In genomic region chr17:17896746-17897145, GRCh38 we compare ENCODE assay signal across 25 cellular contexts. TPM values are rescaled to one million over a fixed set of nuclear protein-coding genes. Genes with fewer than 3 reads are reported as not detected.
DNase-seq lines count a peak whose midpoint lies in the region; ATAC-seq, FAIRE-seq and TF ChIP-seq lines count a peak whose summit lies in the region.
"Had no signal": no experiment of that assay in that cellular context is flagged by ENCODE, and none has a peak within 500 bp of the region (broad histone marks: within the 10 kb centered on the region; RNA-seq: fewer than 3 reads in every experiment).

No MANE protein-coding gene starts in this region.

- H3K4me3 Mint-ChIP-seq in Caco-2 (ENCODE audit: unreplicated experiment) (no peak overlapping the region), CD14-positive monocyte (no peak overlapping the region)
- H3K4me3 Mint-ChIP-seq: CD8-positive, alpha-beta T cell; IgD-negative memory B cell; T-cell had no signal

- H3K27ac ChIP-seq in GM12878 (ENCODE audit: control insufficient read depth, insufficient read depth) (no peak overlapping the region; the same call in 1 of the 2 replicates), kidney (ENCODE audit: low read depth in 2 of 2, low read length in 2 of 2) (no peak overlapping the region)
- H3K27ac ChIP-seq: GM23248, SJSA1 had no signal

- H2AFZ ChIP-seq in GM12878 (ENCODE audit: control insufficient read depth, low read depth, low read length): no peak overlapping the region
- H2AFZ ChIP-seq: GM23248 had no signal

- RAD21 ChIA-PET in GM12878 (lab: Charles Lee; ENCODE audit: unreplicated experiment): interaction anchor here (0.7 to 2.1 kb wide), 5 partner anchors 8 to 137 kb away, joined by 3 to 16 read pairs (median 7); no protein-coding TSS in a partner anchor

- in situ Hi-C loops in GM12878 (cut with MboI): no loop called here

- TF ChIP-seq CTCF in Caco-2 (IDR thresholded peaks at IDR 0.05; ENCODE audit: insufficient read depth in 1 of 2, low read depth in 1 of 2, low read length in 1 of 2, severe bottlenecking in 1 of 2, unreplicated experiment in 1 of 2): no peak
- TF ChIP-seq CTCF in GM12878 (IDR thresholded peaks at IDR 0.05 in 2 of 3, conservative IDR thresholded peaks at IDR 0.05 in 1 of 3; ENCODE audit: control insufficient read depth in 2 of 3, extremely low read depth in 1 of 3, insufficient read depth in 1 of 3, low read depth in 3 of 3, low read length in 3 of 3): no peak
- TF ChIP-seq CTCF in kidney (IDR thresholded peaks at IDR 0.05; ENCODE audit: borderline replicate concordance, extremely low read depth, insufficient read depth): no peak
- TF ChIP-seq CTCF in CD14-positive monocyte (IDR thresholded peaks at IDR 0.05): no peak

- FAIRE-seq in GM12878 (lab: Jason Lieb, UNC) (no peak), kidney (lab: Jason Lieb, UNC) (no peak)

- H3K4me1 Mint-ChIP-seq in Caco-2 (ENCODE audit: low read depth, unreplicated experiment) (peaks cover 13% of the 10 kb centered on the region), CD14-positive monocyte (peaks cover 22% of the 10 kb centered on the region)

- H3K36me3 ChIP-seq in Caco-2 (ENCODE audit: control insufficient read depth, insufficient read depth, low read length) (peaks cover 1% of the 10 kb centered on the region), GM12878 (ENCODE audit: control insufficient read depth in 2 of 2, insufficient read depth in 2 of 2, low read length in 1 of 2) (no peaks in the 10 kb centered on the region; a peak in 2 of 4 replicates), kidney (ENCODE audit: control insufficient read depth in 1 of 2, insufficient read depth in 2 of 2, low read length in 2 of 2) (peaks cover 8 to 24% of the 10 kb centered on the region in 2 donors)

- H4K20me1 ChIP-seq in GM12878 (ENCODE audit: control insufficient read depth, insufficient read depth): no peaks in the 10 kb centered on the region

- H3K9me3 ChIP-seq in Caco-2 (no peaks in the 10 kb centered on the region), GM12878 (replicated peaks; ENCODE audit: control insufficient read depth, insufficient read depth, low read length) (no peaks in the 10 kb centered on the region), kidney (ENCODE audit: control insufficient read depth in 1 of 2, low read length in 2 of 2) (no peaks in the 10 kb centered on the region)
- H3K9me3 ChIP-seq: SJSA1 had no signal

- SMC1A ChIA-PET in GM12878 (lab: Charles Lee; ENCODE audit: uncharacterized antibody, unreplicated experiment): interaction anchor here (0.7 to 2.9 kb wide), 11 partner anchors 7 to 137 kb away, joined by 3 to 27 read pairs (median 4); no protein-coding TSS in a partner anchor

- H3K9ac ChIP-seq in GM12878 (ENCODE audit: control insufficient read depth, insufficient read depth, low read length): no peak overlapping the region
- no peak overlapping the region for H3K9ac ChIP-seq in kidney (ENCODE audit: low read length in 2 of 2)
- H3K9ac ChIP-seq: GM23248 had no signal

- CTCF ChIA-PET in Caco-2 (lab: Charles Lee): interaction anchor here (0.6 to 1.2 kb wide), 2 partner anchors 22 to 131 kb away, joined by 3 to 4 read pairs; no protein-coding TSS in a partner anchor
- CTCF ChIA-PET in GM12878 (lab: Yijun Ruan, JAX): interaction anchor here (0.9 to 2.1 kb wide), 4 partner anchors 22 to 137 kb away, joined by 3 to 22 read pairs (median 6); no protein-coding TSS in a partner anchor

- peak overlapping the region; percentile 5 for H3K27ac Mint-ChIP-seq in Caco-2 (ENCODE audit: unreplicated experiment)
- no peak overlapping the region for H3K27ac Mint-ChIP-seq in CD14-positive monocyte
- H3K27ac Mint-ChIP-seq: CD8-positive, alpha-beta T cell; IgD-negative memory B cell; T-cell had no signal

- H3K4me3 ChIP-seq in Caco-2 (ENCODE audit: low read depth, low read length) (no peak overlapping the region), GM12878 (0 out of 2 replicates have a peak overlapping the region, but pooled peaks have one; percentile 6), kidney (ENCODE audit: low read length in 2 of 2) (no peak overlapping the region)
- H3K4me3 ChIP-seq: GM23248, SJSA1 had no signal

- POLR2A ChIA-PET in Caco-2 (lab: Charles Lee) (no interaction called here), GM12878 (lab: Charles Lee) (no interaction called here)

- H3K36me3 Mint-ChIP-seq in Caco-2 (ENCODE audit: insufficient read depth, unreplicated experiment) (peaks cover 22% of the 10 kb centered on the region), CD14-positive monocyte (peaks cover 64 to 74% of the 10 kb centered on the region in 2 donors)

- ATAC-seq in HG03175 (IDR thresholded peaks at IDR 0.05; ENCODE audit: unreplicated experiment) (peak; percentile 39), GM12878 (peak; percentile 18; the same call in 1 of the 3 replicates), HG03280 (IDR thresholded peaks at IDR 0.05; ENCODE audit: unreplicated experiment) (no peak)
- ATAC-seq: CD8-positive, alpha-beta T cell; T-cell had no signal

- H3K27me3 ChIP-seq in Caco-2 (replicated peaks; ENCODE audit: control insufficient read depth, insufficient read depth, low read length) (no peaks in the 10 kb centered on the region), GM12878 (replicated peaks in 1 of 2; ENCODE audit: control insufficient read depth in 2 of 2, insufficient read depth in 2 of 2, low read length in 1 of 2) (no peaks in the 10 kb centered on the region)
- H3K27me3 ChIP-seq: SJSA1 had no signal

- no peaks in the 10 kb centered on the region for H3K27me3 Mint-ChIP-seq in Caco-2 (ENCODE audit: insufficient read depth, unreplicated experiment)
- H3K27me3 Mint-ChIP-seq in CD14-positive monocyte (ENCODE audit: low read depth in 3 of 3): peaks cover 0 to 2% (median 0%) of the 10 kb centered on the region in 3 donors
- H3K27me3 Mint-ChIP-seq: IgD-negative memory B cell, T-cell had no signal

- BruUV-seq in Caco-2 (replicated peaks; lab: Mats Ljungman, UMichigan): no TSS peak
- no TSS peak for BruUV-seq in GM12878 (replicated peaks; lab: Mats Ljungman, UMichigan)

- peak overlapping the region; percentile 65 for H3K4me2 ChIP-seq in GM12878 (ENCODE audit: control insufficient read depth, insufficient read depth)

- no peaks in the 10 kb centered on the region for H3K79me2 ChIP-seq in GM12878 (ENCODE audit: control insufficient read depth, insufficient read depth, low read length)

- TF ChIP-seq EP300 in GM12878 (IDR thresholded peaks at IDR 0.05; ENCODE audit: borderline replicate concordance in 1 of 2, control insufficient read depth in 1 of 2, low read depth in 2 of 2, low read length in 2 of 2): no peak

- WGBS in GM12878 (ENCODE audit: insufficient coverage, insufficient replicate concordance, low lambda C conversion rate, missing lambda C conversion rate): 97% methylated on average over 8 of the region's 8 CpGs

- no peaks in the 10 kb centered on the region for H3K9me3 Mint-ChIP-seq in Caco-2 (ENCODE audit: unreplicated experiment)
- H3K9me3 Mint-ChIP-seq in CD14-positive monocyte: no peaks in the 10 kb centered on the region
- H3K9me3 Mint-ChIP-seq: CD8-positive, alpha-beta T cell; IgD-negative memory B cell; T-cell had no signal

- TF ChIP-seq RAD21 in GM12878 (IDR thresholded peaks at IDR 0.05; ENCODE audit: insufficient read depth, low read depth, low read length): no peak

- intact Hi-C loops in Caco-2 (cut with micrococcal nuclease; ENCODE audit: unreplicated experiment) (no loop called here), GM12878 (cut with micrococcal nuclease; ENCODE audit: unreplicated experiment) (loop anchor here (2.0 kb wide), 1 partner anchor 22 kb away; no protein-coding TSS in a partner anchor), kidney (cut with DNase I) (loop anchor here (10.0 kb wide), 1 partner anchor 138 kb away; the partner anchor contains the start of genes ATPAF2 and GID4), CD14-positive monocyte (cut with micrococcal nuclease) (no loop called here)

- DNase-seq in Caco-2 (no peak), GM12878 (ENCODE audit: low read depth, low spot score) (no peak), kidney (peak; percentile 54), Ammon's horn (ENCODE audit: low spot score) (no peak), NCI-H524 treated with DMSO at 0.1 percent for 48 hours (lab: John Stamatoyannopoulos, UW) (no peak), CD14-positive monocyte (ENCODE audit: low spot score) (no peak)
- DNase-seq: C1 segment of cervical spinal cord; CD8-positive, alpha-beta T cell; DMS 273 treated with DMSO at 0.1 percent for 48 hours; DMS79; EL; GDM1; GM23248; H7; NCI-H1105; NCI-H1436 treated with DMSO at 0.1 percent for 48 hours; NCI-H187 treated with DMSO at 0.1 percent for 48 hours; NCI-H524; NCI-H82; Right ventricle myocardium superior; T-cell had no signal

- TF ChIP-seq POLR2A in GM12878 (IDR thresholded peaks at IDR 0.05; ENCODE audit: low read depth, low read length): no peak

- H3K4me1 ChIP-seq in Caco-2: peaks cover 22% of the 10 kb centered on the region
- peaks cover 29% of the 10 kb centered on the region for H3K4me1 ChIP-seq in GM12878 (ENCODE audit: control insufficient read depth, insufficient read depth, low read length)
- peaks cover 8% of the 10 kb centered on the region in 2 donors for H3K4me1 ChIP-seq in kidney (ENCODE audit: control insufficient read depth in 1 of 2, insufficient read depth in 1 of 2, low read depth in 1 of 2, low read length in 2 of 2)

TF ChIP-seq in GM12878, 131 proteins besides CTCF, POLR2A, EP300 and RAD21 (continues in another document):
- no peak for TF ChIP-seq BHLHE40 (IDR thresholded peaks at IDR 0.05; ENCODE audit: borderline replicate concordance in 1 of 2, low read depth in 2 of 2, low read length in 1 of 2)
- no peak for TF ChIP-seq TARDBP (IDR thresholded peaks at IDR 0.05; ENCODE audit: borderline replicate concordance)
- TF ChIP-seq SREBF2 (IDR thresholded peaks at IDR 0.05; ENCODE audit: low read length): no peak

RNA-seq across cellular contexts. Expression of gene SREBF1, which starts 60.0 kb away (rescaled TPM):
- total RNA-seq in Caco-2 (2022) (109 and 118 TPM in 2 replicates), GM12878 (2014; rRNA removed) (34.3 and 40.7 TPM in 2 replicates), GM12878 (2014; rRNA removed; fragmentation: Illumina TruSeq; extraction: Trizol) (22.0 and 24.7 TPM in 2 replicates), GM12878 (2021) (84.6 and 86.3 TPM in 2 replicates), kidney (48.3 TPM)
- total RNA-seq in GM12878 (2013; cell fraction: nucleolus; rRNA removed): 96.1 and 107 TPM in 2 replicates
- 8.9 TPM for polyA plus RNA-seq in GM12878 (2011; ENCODE audit: low read depth)
- polyA plus RNA-seq in GM12878 (2011; rRNA removed) (10.7 and 18.8 TPM in 2 replicates), GM12878 (2014; fragmentation: Illumina TruSeq; extraction: Trizol) (3.8 and 37.5 TPM in 2 replicates), GM12878 (2014; fragmentation: Nextera tagmentation; extraction: Ambion mirVana) (1 to 10 TPM; 1.4 to 5.1 TPM), GM12878 (2014; rRNA removed) (52.5 and 62.5 TPM in 2 replicates), GM12878 (2016; fragmentation: Nextera tagmentation; extraction: Ambion mirVana) (10 to 100 TPM; 10.1 to 11.0 TPM), kidney (ENCODE audit: insufficient read depth, low read depth, low replicate concordance) (37.6 TPM), CD14-positive monocyte (10 to 100 TPM in 1 of 2 donors, 1 to 10 TPM in 1; 7.6 to 10.5 TPM)
- 16.3 and 28.3 TPM in 2 replicates for polyA plus RNA-seq in GM12878 (2011; cell fraction: cytosol; rRNA removed)
- polyA plus RNA-seq in GM12878 (2011; cell fraction: nucleus; rRNA removed): 213 and 265 TPM in 2 replicates
- polyA plus RNA-seq in GM12878 (2012): 24.9 and 31.5 TPM in 2 replicates
- 21.4 and 37.2 TPM in 2 replicates for polyA minus RNA-seq in GM12878 (2011; rRNA and poly(A)+ RNA removed)
- polyA minus RNA-seq in GM12878 (2011; cell fraction: cytosol; rRNA and poly(A)+ RNA removed): 36.1 and 40.1 TPM in 2 replicates
- 49.9 and 96.1 TPM in 2 replicates for polyA minus RNA-seq in GM12878 (2011; cell fraction: nucleus; rRNA and poly(A)+ RNA removed)

Comparison
In these comparisons a context has a peak if more than half of its experiments do, and no peak if none do; other contexts are left out.
1. intact Hi-C loops: an anchor here in GM12878 (2.0 kb wide) and kidney (10.0 kb wide); none called in Caco-2 and CD14-positive monocyte.